8 cellular contexts compared by ENCODE assay signal in the genomic region with DNA sequence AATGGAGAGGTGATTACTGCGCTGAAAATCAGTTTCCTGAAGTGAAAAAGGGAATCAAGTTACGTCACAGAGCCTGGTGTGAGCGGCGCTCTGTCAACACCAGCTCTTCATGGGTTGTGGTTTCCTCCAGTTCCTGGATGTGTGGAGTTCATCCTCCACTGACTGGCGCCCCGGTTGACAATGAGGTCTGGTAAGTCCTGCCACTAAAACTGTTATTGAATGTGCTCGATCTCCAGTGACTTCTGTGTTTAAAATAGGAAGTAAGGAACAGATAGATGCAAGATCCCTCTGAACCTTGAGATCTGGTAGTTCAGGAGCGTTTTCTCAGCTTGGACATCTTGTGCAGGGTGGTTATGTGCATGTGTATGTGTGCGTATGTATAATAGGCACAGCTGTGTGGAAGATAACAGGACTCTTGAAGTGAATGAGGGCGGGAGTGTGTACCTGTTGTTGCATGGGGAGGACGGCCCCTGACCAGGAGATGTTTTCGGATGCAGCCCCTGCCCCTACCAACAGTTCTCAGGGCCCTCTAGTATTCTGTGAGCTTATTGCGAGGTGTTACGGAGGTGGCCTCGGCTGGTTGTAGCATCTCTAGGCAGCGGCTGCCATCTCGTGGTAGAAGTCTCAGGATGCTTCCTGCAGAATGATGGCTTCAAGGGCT. TPM values are rescaled to one million over a fixed set of nuclear protein-coding genes. Genes with fewer than 3 reads are reported as not detected.
DNase-seq lines count a peak whose midpoint lies in the region; ATAC-seq and TF ChIP-seq lines count a peak whose summit lies in the region.

No MANE protein-coding gene starts in this region.

- TF ChIP-seq CTCF in BE2C (IDR thresholded peaks at IDR 0.05; ENCODE audit: low read depth, low read length), result peak; percentile 90

- H3K4me3 ChIP-seq in BE2C (ENCODE audit: low read depth, low read length), result no peak overlapping the region

- DNase-seq in BE2C (peak; percentile 79), NCI-H524 treated with DMSO at 0.1 percent for 48 hours (lab: John Stamatoyannopoulos, UW) (peak; percentile 11), ecto neural progenitor cell (ENCODE audit: low spot score) (peak; percentile 76), medulla oblongata (ENCODE audit: extremely low spot score) (peak; percentile 88)
- peak; percentile 74 to 75 for DNase-seq in activated CD4-positive, alpha-beta T cell treated with anti-CD3 and anti-CD28 coated beads, Interleukin-2, amount 50 U/mL, for 4 hours
- DNase-seq in stimulated activated CD8-positive, alpha-beta memory T cell treated with anti-CD3 and anti-CD28 coated beads, Interleukin-2, amount 100 ng/mL, for 48 hours (ENCODE audit: low read depth in 2 of 2), result peak; percentile 57 to 65

- H3K4me1 ChIP-seq in BE2C, result no peaks in the 10 kb centered on the region; the same call in 1 of the 2 replicates

- ATAC-seq in GM19025 (IDR thresholded peaks at IDR 0.05; ENCODE audit: low read depth, unreplicated experiment) (peak; percentile 86), HG03175 (IDR thresholded peaks at IDR 0.05; ENCODE audit: unreplicated experiment) (peak; percentile 94)

- no peaks in the 10 kb centered on the region for H3K9me3 ChIP-seq in BE2C

- H3K27me3 ChIP-seq in BE2C, result peaks cover 3% of the 10 kb centered on the region; the same call in 1 of the 2 replicates

- no peaks in the 10 kb centered on the region for H3K36me3 ChIP-seq in BE2C

RNA-seq across cellular contexts. Expression of a gene that starts 22.0 kb away (rescaled TPM):
- polyA plus RNA-seq in BE2C (2012; ENCODE audit: insufficient read depth, insufficient read length, low read depth), result 159 TPM

Comparison
In these comparisons a context has a peak if more than half of its experiments do, and no peak if none do; other contexts are left out.
1. DNase-seq: peak in every context shown above with its lines; median percentile 88 in medulla oblongata; 79 in BE2C; 76 in ecto neural progenitor cell; 74 in activated CD4-positive, alpha-beta T cell treated with anti-CD3 and anti-CD28 coated beads, Interleukin-2, amount 50 U/mL, for 4 hours; 61 in stimulated activated CD8-positive, alpha-beta memory T cell treated with anti-CD3 and anti-CD28 coated beads, Interleukin-2, amount 100 ng/mL, for 48 hours; 11 in NCI-H524 treated with DMSO at 0.1 percent for 48 hours.